17 cellular contexts compared by ENCODE assay signal in the genomic region with DNA sequence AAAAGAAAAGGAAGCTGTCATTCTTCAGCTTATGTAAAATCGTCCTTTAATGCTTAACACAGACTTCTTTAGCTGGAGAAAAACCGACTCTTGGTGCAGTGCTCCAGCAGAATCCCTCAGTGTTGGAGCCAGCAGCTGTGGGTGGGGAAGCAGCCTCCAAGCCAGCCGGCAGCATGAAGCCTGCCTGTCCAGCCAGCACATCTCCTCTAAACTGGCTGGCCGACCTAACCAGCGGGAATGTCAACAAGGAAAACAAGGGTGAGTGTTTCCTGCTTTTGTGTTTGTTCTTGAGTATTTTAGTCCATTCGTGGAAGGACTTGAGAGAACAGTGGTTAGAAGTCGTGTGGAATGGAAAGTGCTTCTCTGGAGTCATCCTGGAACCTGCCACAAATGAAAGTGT. TPM values are rescaled to one million over a fixed set of nuclear protein-coding genes. Genes with fewer than 3 reads are reported as not detected.
DNase-seq lines count a peak whose midpoint lies in the region; ATAC-seq and TF ChIP-seq lines count a peak whose summit lies in the region.
"Had no signal": no experiment of that assay in that cellular context is flagged by ENCODE, and none has a peak within 500 bp of the region (broad histone marks: within the 10 kb centered on the region; RNA-seq: fewer than 3 reads in every experiment).

No MANE protein-coding gene starts in this region.

- no peaks in the 10 kb centered on the region for H3K9me3 Mint-ChIP-seq in CD4-positive, CD25-positive, alpha-beta regulatory T cell
- H3K9me3 Mint-ChIP-seq: activated T-helper 1 cell treated with anti-CD3 and anti-CD28 coated beads, Interleukin-12 subunit alpha, Interleukin-12 subunit beta, Interleukin-2, Interleukin-4 antibody, amounts not matched to agents 30 ng/mL and 10 ng/mL and 1 ng/mL, durations not matched to agents 14 hours and 24 hours and 36 hours; neural crest cell; T-helper 1 cell treated with Interleukin-12 subunit alpha and Interleukin-12 subunit beta and Interleukin-4 antibody, amounts not matched to agents 30 μg/mL and 1 μg/mL, for 36 hours had no signal

- H3K4me1 Mint-ChIP-seq in CD4-positive, CD25-positive, alpha-beta regulatory T cell: peaks cover 6 to 16% (median 12%) of the 10 kb centered on the region in 4 donors
- H3K4me1 Mint-ChIP-seq: neural crest cell had no signal

- H3K27ac Mint-ChIP-seq in CD4-positive, CD25-positive, alpha-beta regulatory T cell: peak overlapping the region in 2 of 3 donors; percentile 43 to 77
- H3K27ac Mint-ChIP-seq: activated CD4-positive, alpha-beta T cell treated with anti-CD3 and anti-CD28 coated beads, Interleukin-2, amount 10 ng/mL, durations not matched to agents 24 days and 14 days; activated T-helper 1 cell treated with anti-CD3 and anti-CD28 coated beads, Interleukin-12 subunit alpha, Interleukin-12 subunit beta, Interleukin-2, Interleukin-4 antibody, amounts not matched to agents 30 ng/mL and 10 ng/mL and 1 ng/mL, durations not matched to agents 14 hours and 24 hours and 36 hours; T-helper 1 cell treated with Interleukin-12 subunit alpha and Interleukin-12 subunit beta and Interleukin-4 antibody, amounts not matched to agents 30 μg/mL and 1 μg/mL, for 36 hours had no signal

- TF ChIP-seq CTCF in prostate gland (IDR thresholded peaks at IDR 0.05): no peak

- no peaks in the 10 kb centered on the region for H3K9me3 ChIP-seq in CD4-positive, CD25-positive, alpha-beta regulatory T cell (ENCODE audit: control insufficient read depth in 2 of 2, low read length in 2 of 2)
- H3K9me3 ChIP-seq in right cardiac atrium (ENCODE audit: control insufficient read depth, low read length) (no peaks in the 10 kb centered on the region), prostate gland (no peaks in the 10 kb centered on the region)

- no peak for DNase-seq in CD4-positive, CD25-positive, alpha-beta regulatory T cell
- DNase-seq in anterior cingulate cortex (lab: John Stamatoyannopoulos, UW): peak in 45 of 58 donors; percentile 2 to 75 (median 28)
- DNase-seq in right cardiac atrium: peak; percentile 54 to 90 (median 79)
- DNase-seq in prostate gland (ENCODE audit: low spot score): peak; percentile 58
- no peak for DNase-seq in iPS-NIHi11 (ENCODE audit: low spot score)
- DNase-seq in stimulated activated CD4-positive, alpha-beta T cell treated with anti-CD3 and anti-CD28 coated beads, Interleukin-4, amount 100 ng/mL, for 24 hours: no peak
- DNase-seq in cerebellum (ENCODE audit: low spot score): no peak
- DNase-seq in H4 (ENCODE audit: low spot score): no peak
- DNase-seq: activated CD4-positive, alpha-beta T cell treated with anti-CD3 and anti-CD28 coated beads, Interleukin-2, amount 10 ng/mL, durations not matched to agents 24 days and 14 days; Kasumi-1; kidney glomerular epithelial cell; NCI-H146; NCI-H774; trophoblast cell had no signal

- ATAC-seq in CD4-positive, CD25-positive, alpha-beta regulatory T cell (ENCODE audit: low read depth in 2 of 2): no peak
- ATAC-seq in right cardiac atrium: peak; percentile 81

- no peaks in the 10 kb centered on the region for H3K27me3 Mint-ChIP-seq in CD4-positive, CD25-positive, alpha-beta regulatory T cell
- H3K27me3 Mint-ChIP-seq: activated CD4-positive, alpha-beta T cell treated with anti-CD3 and anti-CD28 coated beads, Interleukin-2, amount 10 ng/mL, durations not matched to agents 24 days and 14 days had no signal

- peaks cover 99% of the 10 kb centered on the region for H3K36me3 ChIP-seq in CD4-positive, CD25-positive, alpha-beta regulatory T cell (ENCODE audit: control insufficient read depth, insufficient read depth, low read length)
- peaks cover 4 to 19% of the 10 kb centered on the region in 2 donors for H3K36me3 ChIP-seq in prostate gland

- H3K4me3 ChIP-seq in CD4-positive, CD25-positive, alpha-beta regulatory T cell (ENCODE audit: low read depth, low read length): no peak overlapping the region
- H3K4me3 ChIP-seq in right cardiac atrium (ENCODE audit: low read length) (no peak overlapping the region), prostate gland (no peak overlapping the region)

- intact Hi-C loops in right cardiac atrium (cut with DNase I): no loop called here
- intact Hi-C loops in prostate gland (cut with DNase I): no loop called here

- H3K27ac ChIP-seq in CD4-positive, CD25-positive, alpha-beta regulatory T cell (ENCODE audit: insufficient read depth, low read length, poor library complexity, severe bottlenecking): no peak overlapping the region
- no peak overlapping the region for H3K27ac ChIP-seq in right cardiac atrium (ENCODE audit: low read length)
- H3K27ac ChIP-seq in prostate gland: no peak overlapping the region

- TF ChIP-seq POLR2A in prostate gland (IDR thresholded peaks at IDR 0.05): no peak

- no peaks in the 10 kb centered on the region for H3K4me1 ChIP-seq in CD4-positive, CD25-positive, alpha-beta regulatory T cell (ENCODE audit: control insufficient read depth, insufficient read depth, low read length, poor library complexity, severe bottlenecking)
- H3K4me1 ChIP-seq in right cardiac atrium (ENCODE audit: control insufficient read depth, insufficient read depth, low read length) (peaks cover 18% of the 10 kb centered on the region), prostate gland (replicated peaks) (no peaks in the 10 kb centered on the region)

- H3K4me3 Mint-ChIP-seq in CD4-positive, CD25-positive, alpha-beta regulatory T cell: no peak overlapping the region
- H3K4me3 Mint-ChIP-seq: activated CD4-positive, alpha-beta T cell treated with anti-CD3 and anti-CD28 coated beads, Interleukin-2, amount 10 ng/mL, durations not matched to agents 24 days and 14 days; activated T-helper 1 cell treated with anti-CD3 and anti-CD28 coated beads, Interleukin-12 subunit alpha, Interleukin-12 subunit beta, Interleukin-2, Interleukin-4 antibody, amounts not matched to agents 30 ng/mL and 10 ng/mL and 1 ng/mL, durations not matched to agents 14 hours and 24 hours and 36 hours; neural crest cell; T-helper 1 cell treated with Interleukin-12 subunit alpha and Interleukin-12 subunit beta and Interleukin-4 antibody, amounts not matched to agents 30 μg/mL and 1 μg/mL, for 36 hours had no signal

- no peaks in the 10 kb centered on the region for H3K27me3 ChIP-seq in CD4-positive, CD25-positive, alpha-beta regulatory T cell (ENCODE audit: control insufficient read depth, insufficient read depth, low read length)
- H3K27me3 ChIP-seq in right cardiac atrium (ENCODE audit: control insufficient read depth, insufficient read depth) (no peaks in the 10 kb centered on the region), prostate gland (replicated peaks; ENCODE audit: insufficient read depth) (no peaks in the 10 kb centered on the region)

- WGBS in right cardiac atrium: 43% methylated on average over 7 of the region's 7 CpGs
- WGBS in prostate gland: 37% methylated on average over 7 of the region's 7 CpGs

- H3K36me3 Mint-ChIP-seq in CD4-positive, CD25-positive, alpha-beta regulatory T cell: peaks cover 81% of the 10 kb centered on the region

RNA-seq across cellular contexts. Expression of a gene that starts 38.9 kb away (rescaled TPM):
- total RNA-seq in CD4-positive, CD25-positive, alpha-beta regulatory T cell: 138 TPM
- polyA plus RNA-seq in CD4-positive, CD25-positive, alpha-beta regulatory T cell: 10 to 100 TPM; 22.7 to 32.9 (median 28.5) TPM
- total RNA-seq in right cardiac atrium (10 to 100 TPM; 41.3 to 54.3 (median 47.1) TPM), prostate gland (10 to 100 TPM; 24.6 to 56.6 TPM), cerebellum (57.2 TPM)
- polyA plus RNA-seq in right cardiac atrium: 21.0 TPM
- 8.3 and 10.8 TPM in 2 replicates for total RNA-seq in H4 (2014; rRNA removed; shearing (Covaris generic))

Comparison
In these comparisons a context has a peak if more than half of its experiments do, and no peak if none do; other contexts are left out.
1. ATAC-seq: peak in right cardiac atrium (2 of 2); none in CD4-positive, CD25-positive, alpha-beta regulatory T cell (0 of 2).
2. DNase-seq: peak in anterior cingulate cortex (45 of 58), right cardiac atrium (3 of 3) and prostate gland (single experiment); none in CD4-positive, CD25-positive, alpha-beta regulatory T cell (0 of 3), iPS-NIHi11 (single experiment), stimulated activated CD4-positive, alpha-beta T cell treated with anti-CD3 and anti-CD28 coated beads, Interleukin-4, amount 100 ng/mL, for 24 hours (single experiment), cerebellum (single experiment) and H4 (single experiment).